In the genomic region with DNA sequence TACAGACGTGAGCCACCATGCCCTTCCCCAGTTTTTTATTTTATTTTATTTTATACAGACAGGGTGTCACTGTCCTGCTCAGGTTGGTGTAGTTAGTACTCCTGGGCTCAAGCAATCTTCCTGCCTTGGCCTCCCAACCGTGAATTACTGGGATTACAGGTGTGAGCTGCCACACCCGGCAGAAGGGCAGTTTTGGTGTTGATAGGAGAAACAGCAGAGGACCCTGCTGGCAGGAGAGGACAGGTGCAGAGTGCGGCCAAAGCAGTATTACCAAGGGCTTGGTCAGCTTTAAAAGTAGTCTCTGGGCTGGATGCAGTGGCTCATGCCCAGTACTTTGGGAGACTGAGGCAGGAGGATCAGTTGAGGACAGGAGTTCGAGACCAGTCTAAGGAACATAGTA, we compare ENCODE assay signal across 15 cellular contexts. TPM values are rescaled to one million over a fixed set of nuclear protein-coding genes. Genes with fewer than 3 reads are reported as not detected.
A peak's percentile ranks its signal among the peaks of the same experiment; 100 is the strongest.
DNase-seq lines count a peak whose midpoint lies in the region; ATAC-seq and TF ChIP-seq lines count a peak whose summit lies in the region.
"Had no signal": no experiment of that assay in that cellular context is flagged by ENCODE, and none has a peak within 500 bp of the region (broad histone marks: within the 10 kb centered on the region; RNA-seq: fewer than 3 reads in every experiment).

No MANE protein-coding gene starts in this region.

- no peak for DNase-seq in CD8-positive, alpha-beta T cell
- DNase-seq in RWPE1 (ENCODE audit: low spot score) (no peak), mesothelial cell of epicardium (ENCODE audit: low spot score in 2 of 2, unreplicated experiment in 2 of 2) (no peak), tibial nerve (ENCODE audit: low spot score in 2 of 2) (no peak), DMS 273 treated with DMSO at 0.1 percent for 48 hours (lab: John Stamatoyannopoulos, UW) (no peak)
- DNase-seq: GOT3; KBM-7; NCI-H1105 treated with DMSO at 0.1 percent for 48 hours; NCI-H1694; NK-92 treated with Interleukin-12 subunit alpha and Interleukin-12 subunit beta, amount 100 ng/mL, for 24 hours; Peyer's patch had no signal

- no peak overlapping the region for H3K4me3 Mint-ChIP-seq in CD8-positive, alpha-beta T cell
- H3K4me3 Mint-ChIP-seq in mesothelial cell of epicardium: no peak overlapping the region

- no peak for ATAC-seq in CD8-positive, alpha-beta T cell
- ATAC-seq in GM21619 (IDR thresholded peaks at IDR 0.05; ENCODE audit: unreplicated experiment) (no peak), GM19328 (IDR thresholded peaks at IDR 0.05; ENCODE audit: unreplicated experiment) (no peak)
- ATAC-seq: Right ventricle myocardium inferior had no signal

- H3K4me3 ChIP-seq in CD8-positive, alpha-beta T cell (ENCODE audit: low read depth, low read length): no peak overlapping the region
- no peak overlapping the region for H3K4me3 ChIP-seq in tibial nerve
- H3K4me3 ChIP-seq: Peyer's patch had no signal

- H3K9me3 ChIP-seq in CD8-positive, alpha-beta T cell (ENCODE audit: low read length): no peaks in the 10 kb centered on the region
- H3K9me3 ChIP-seq in tibial nerve: no peaks in the 10 kb centered on the region
- H3K9me3 ChIP-seq: Peyer's patch had no signal

- no peaks in the 10 kb centered on the region for H3K36me3 ChIP-seq in CD8-positive, alpha-beta T cell (ENCODE audit: insufficient read depth, low read length)
- H3K36me3 ChIP-seq in tibial nerve: no peaks in the 10 kb centered on the region
- H3K36me3 ChIP-seq: Peyer's patch had no signal

- intact Hi-C loops in CD8-positive, alpha-beta T cell (cut with DNase I, micrococcal nuclease): no loop called here

- POLR2A ChIA-PET in CD8-positive, alpha-beta T cell (lab: Charles Lee): no interaction called here
- POLR2A ChIA-PET in RWPE1 (lab: Yijun Ruan, JAX; ENCODE audit: low non-redundant PET): no interaction called here

- no peaks in the 10 kb centered on the region for H3K9me3 Mint-ChIP-seq in CD8-positive, alpha-beta T cell
- no peaks in the 10 kb centered on the region for H3K9me3 Mint-ChIP-seq in mesothelial cell of epicardium

- no peak for TF ChIP-seq EP300 in tibial nerve (IDR thresholded peaks at IDR 0.05)

- peaks cover 46% of the 10 kb centered on the region for H3K4me1 Mint-ChIP-seq in CD8-positive, alpha-beta T cell (ENCODE audit: low read depth)
- peaks cover 33% of the 10 kb centered on the region for H3K4me1 Mint-ChIP-seq in mesothelial cell of epicardium

- WGBS in tibial nerve, 2 donors: 89 to 92% methylated on average over 5 of the region's 5 CpGs

- H3K27me3 Mint-ChIP-seq in CD8-positive, alpha-beta T cell (ENCODE audit: low read depth): no peaks in the 10 kb centered on the region
- no peaks in the 10 kb centered on the region for H3K27me3 Mint-ChIP-seq in mesothelial cell of epicardium (ENCODE audit: low read depth)

- CTCF ChIA-PET in CD8-positive, alpha-beta T cell (lab: Charles Lee): interaction anchor here (4.6 kb wide), 1 partner anchor 11 kb away, joined by 23 read pairs; no protein-coding TSS in a partner anchor
- CTCF ChIA-PET in RWPE1 (lab: Yijun Ruan, JAX): no interaction called here

- H3K27ac Mint-ChIP-seq in CD8-positive, alpha-beta T cell: peak overlapping the region; percentile 27
- H3K27ac Mint-ChIP-seq in mesothelial cell of epicardium: peak overlapping the region; percentile 39

- TF ChIP-seq POLR2A in tibial nerve (IDR thresholded peaks at IDR 0.05): no peak

- no peak for TF ChIP-seq CTCF in CD8-positive, alpha-beta T cell (IDR thresholded peaks at IDR 0.05)
- TF ChIP-seq CTCF in RWPE1 (conservative IDR thresholded peaks at IDR 0.05; ENCODE audit: low read depth) (no peak), mesothelial cell of epicardium (IDR thresholded peaks at IDR 0.05; ENCODE audit: unreplicated experiment) (no peak), tibial nerve (IDR thresholded peaks at IDR 0.05) (no peak)

- H3K4me1 ChIP-seq in CD8-positive, alpha-beta T cell (ENCODE audit: insufficient read depth, low read length): no peaks in the 10 kb centered on the region
- peaks cover 0 to 91% (median 40%) of the 10 kb centered on the region in 4 donors for H3K4me1 ChIP-seq in tibial nerve

- H3K36me3 Mint-ChIP-seq in CD8-positive, alpha-beta T cell: peaks cover 7% of the 10 kb centered on the region
- H3K36me3 Mint-ChIP-seq in mesothelial cell of epicardium: no peaks in the 10 kb centered on the region

- H3K27ac ChIP-seq in CD8-positive, alpha-beta T cell (ENCODE audit: low read depth, low read length): no peak overlapping the region
- 0 out of 2 replicates have a peak overlapping the region, but pooled peaks have one; percentile 4 for H3K27ac ChIP-seq in RWPE1
- peak overlapping the region in 3 of 4 donors; percentile 6 to 97 (median 40) for H3K27ac ChIP-seq in tibial nerve
- H3K27ac ChIP-seq: C4-2B, Peyer's patch had no signal

- no peaks in the 10 kb centered on the region for H3K27me3 ChIP-seq in CD8-positive, alpha-beta T cell (ENCODE audit: insufficient read depth, low read length)
- H3K27me3 ChIP-seq in tibial nerve: no peaks in the 10 kb centered on the region
- H3K27me3 ChIP-seq: Peyer's patch had no signal

RNA-seq across cellular contexts. Expression of a gene that starts 22.9 kb away (rescaled TPM):
- total RNA-seq in CD8-positive, alpha-beta T cell: 10 to 100 TPM; 36.1 to 37.7 TPM
- total RNA-seq in mesothelial cell of epicardium (88.3 to 92.0 TPM (median 91.7 TPM) in 3 replicates), tibial nerve (10 to 100 TPM; 29.6 to 65.4 (median 33.3) TPM)
